ENCODE assay signal across 1 cellular context in genomic region chr1:91024501-91025119, GRCh38.
A peak's percentile ranks its signal among the peaks of the same experiment; 100 is the strongest.
TF ChIP-seq lines count a peak whose summit lies in the region.

No MANE protein-coding gene starts in this region.

TF ChIP-seq in K562, 482 proteins besides CTCF, POLR2A, EP300 and RAD21:
- TF ChIP-seq GMEB1 (CRISPR knock-in tag; IDR thresholded peaks at IDR 0.05), result no peak
- TF ChIP-seq HMBOX1 (IDR thresholded peaks at IDR 0.05), result no peak
- no peak for TF ChIP-seq JUND (IDR thresholded peaks at IDR 0.05; ENCODE audit: borderline replicate concordance, low read depth, low read length)
- TF ChIP-seq JUND (tag; IDR thresholded peaks at IDR 0.05; ENCODE audit: borderline replicate concordance, low read depth, low read length), result no peak
- peak; percentile 85 for TF ChIP-seq NFIC (IDR thresholded peaks at IDR 0.05)
- no peak for TF ChIP-seq KDM2B (CRISPR knock-in tag; IDR thresholded peaks at IDR 0.05)
